8 cellular contexts compared by ENCODE assay signal in genomic region chr11:4187055-4187988, GRCh38.
A peak's percentile ranks its signal among the peaks of the same experiment; 100 is the strongest.
DNase-seq lines count a peak whose midpoint lies in the region; ATAC-seq and TF ChIP-seq lines count a peak whose summit lies in the region.

No MANE protein-coding gene starts in this region.

- H3K4me2 ChIP-seq in BLaER1 treated with 17β-estradiol and CSF1 and Interleukin-3, amounts not matched to agents 10 nM and 100 nM = peak overlapping the region; percentile 86 to 98 (median 91)

- H3K27me3 ChIP-seq in BLaER1 treated with 17β-estradiol and CSF1 and Interleukin-3, amounts not matched to agents 10 nM and 100 nM = 0 out of 22 replicates have a peak, but pooled peaks cover 0 to 5% (median 0%) of the 10 kb centered on the region in 11 experiments
- no peaks in the 10 kb centered on the region for H3K27me3 ChIP-seq in dorsolateral prefrontal cortex

- H3K36me3 ChIP-seq in BLaER1 treated with 17β-estradiol and CSF1 and Interleukin-3, amounts not matched to agents 10 nM and 100 nM = no peaks in the 10 kb centered on the region

- peak overlapping the region; percentile 56 to 85 (median 72) for H3K4me3 ChIP-seq in BLaER1 treated with 17β-estradiol and CSF1 and Interleukin-3, amounts not matched to agents 10 nM and 100 nM
- H3K4me3 ChIP-seq in dorsolateral prefrontal cortex (peak overlapping the region; percentile 34 to 79 (median 70)), lower leg skin (ENCODE audit: low read depth, poor library complexity, severe bottlenecking) (peak overlapping the region; percentile 37)

- H4K20me1 ChIP-seq in BLaER1 treated with 17β-estradiol and CSF1 and Interleukin-3, amounts not matched to agents 10 nM and 100 nM = no peaks in the 10 kb centered on the region; a peak in 1 of 22 replicates

- DNase-seq in NCI-H526 treated with DMSO at 0.1 percent for 48 hours (lab: John Stamatoyannopoulos, UW) (peak; percentile 87), dorsolateral prefrontal cortex (peak; percentile 80 to 93 (median 86)), lower leg skin (ENCODE audit: low spot score in 2 of 2) (peak; percentile 86 to 98)
- DNase-seq in activated CD4-positive, alpha-beta T cell treated with anti-CD3 and anti-CD28 coated beads, Interleukin-2, amount 50 U/mL, for 48 hours = peak; percentile 88 to 89
- peak; percentile 85 for DNase-seq in stimulated activated CD4-positive, alpha-beta T cell treated with anti-CD3 and anti-CD28 coated beads, Interleukin-4, amount 100 ng/mL, for 1 hour

- H3K9me3 ChIP-seq in BLaER1 treated with 17β-estradiol and CSF1 and Interleukin-3, amounts not matched to agents 10 nM and 100 nM (replicated peaks in 1 of 11) = no peaks in the 10 kb centered on the region

- intact Hi-C loops in dorsolateral prefrontal cortex (cut with DNase I) (loop anchor here (5.0 to 10.0 kb wide), 3 partner anchors 310 to 817 kb away; no protein-coding TSS in a partner anchor), lower leg skin (cut with DNase I; ENCODE audit: low total_unique reads) (loop anchor here (2.0 to 5.0 kb wide), 3 partner anchors 303 to 815 kb away; no protein-coding TSS in a partner anchor)

- H3K9ac ChIP-seq in BLaER1 treated with 17β-estradiol and CSF1 and Interleukin-3, amounts not matched to agents 10 nM and 100 nM = peak overlapping the region; percentile 71 to 92 (median 83)

- TF ChIP-seq CTCF in dorsolateral prefrontal cortex (IDR thresholded peaks at IDR 0.05 in 54 of 56, conservative IDR thresholded peaks at IDR 0.05 in 2 of 56; ENCODE audit: low read depth in 1 of 56, partially characterized antibody in 56 of 56) (peak; percentile 62 to 100 (median 98)), lower leg skin (IDR thresholded peaks at IDR 0.05) (peak in 1 of 3 donors; percentile 35)

- 0 to 3% methylated on average over 21 to 44 of the region's 83 CpGs for WGBS in lower leg skin, 2 donors

- H3K4me1 ChIP-seq in BLaER1 treated with 17β-estradiol and CSF1 and Interleukin-3, amounts not matched to agents 10 nM and 100 nM = peaks cover 0 to 14% (median 6%) of the 10 kb centered on the region in 10 experiments; a peak in 15 of 20 replicates

- peak overlapping the region; percentile 31 to 83 (median 66); a peak in 21 of 22 replicates for H3K27ac ChIP-seq in BLaER1 treated with 17β-estradiol and CSF1 and Interleukin-3, amounts not matched to agents 10 nM and 100 nM
- peak overlapping the region in 24 of 59 donors; percentile 11 to 80 (median 60) for H3K27ac ChIP-seq in dorsolateral prefrontal cortex

- peak; percentile 89 for ATAC-seq in GM19324 (IDR thresholded peaks at IDR 0.05; ENCODE audit: low FRiP score, unreplicated experiment)
- peak; percentile 95 for ATAC-seq in HG03442 (IDR thresholded peaks at IDR 0.05; ENCODE audit: unreplicated experiment)

- no peak for TF ChIP-seq POLR2A in lower leg skin (IDR thresholded peaks at IDR 0.05)
